In genomic region chr7:120550494-120551048, GRCh38 we compare ENCODE assay signal across 10 cellular contexts.
DNase-seq lines count a peak whose midpoint lies in the region; ATAC-seq and TF ChIP-seq lines count a peak whose summit lies in the region.
"Had no signal": no experiment of that assay in that cellular context is flagged by ENCODE, and none has a peak within 500 bp of the region (broad histone marks: within the 10 kb centered on the region; RNA-seq: fewer than 3 reads in every experiment).

No MANE protein-coding gene starts in this region.

- peak; percentile 57 for ATAC-seq in GM18907 (IDR thresholded peaks at IDR 0.05; ENCODE audit: unreplicated experiment)

- H3K9me3 Mint-ChIP-seq in endodermal cell, result no peaks in the 10 kb centered on the region

- no TSS peak for BruUV-seq in A673 (replicated peaks; lab: Mats Ljungman, UMichigan)

- 79 to 83% methylated on average over 1 of the region's 1 CpG for WGBS in endodermal cell (ENCODE audit: insufficient coverage in 1 of 2, insufficient read length in 1 of 2), 2 experiments

- POLR2A ChIA-PET in A673 (lab: Charles Lee; ENCODE audit: low non-redundant PET), result no interaction called here

- H3K4me1 ChIP-seq in A673 (ENCODE audit: insufficient read depth, low read length, poor library complexity, severe bottlenecking), result peaks cover 23% of the 10 kb centered on the region
- no peaks in the 10 kb centered on the region for H3K4me1 ChIP-seq in endodermal cell (ENCODE audit: control insufficient read depth, insufficient read depth, low read length)
- H3K4me1 ChIP-seq: parathyroid adenoma had no signal

- H3K4me3 ChIP-seq in A673 (ENCODE audit: low read depth, low read length, poor library complexity, severe bottlenecking), result no peak overlapping the region
- no peak overlapping the region for H3K4me3 ChIP-seq in endodermal cell (ENCODE audit: low read length)

- no peak overlapping the region for H3K9ac ChIP-seq in endodermal cell (ENCODE audit: extremely low read depth, low read length, poor library complexity, severe bottlenecking)
- H3K9ac ChIP-seq: parathyroid adenoma had no signal

- CTCF ChIA-PET in A673 (lab: Charles Lee), result no interaction called here

- H3K27me3 Mint-ChIP-seq in endodermal cell (ENCODE audit: insufficient read depth), result no peaks in the 10 kb centered on the region
- H3K27me3 Mint-ChIP-seq: B cell had no signal

- H3K9me3 ChIP-seq in A673 (ENCODE audit: low read depth, low read length, poor library complexity, severe bottlenecking), result no peaks in the 10 kb centered on the region
- H3K9me3 ChIP-seq in endodermal cell (ENCODE audit: control insufficient read depth, low read length), result no peaks in the 10 kb centered on the region

- H3K4me1 Mint-ChIP-seq in endodermal cell, result peaks cover 14% of the 10 kb centered on the region
- H3K4me1 Mint-ChIP-seq: B cell had no signal

- intact Hi-C loops in A673 (cut with micrococcal nuclease; ENCODE audit: unreplicated experiment), result loop anchor here (5.0 kb wide), 1 partner anchor 1628 kb away; no protein-coding TSS in a partner anchor

- peaks cover 10% of the 10 kb centered on the region for H3K27me3 ChIP-seq in A673 (replicated peaks; ENCODE audit: insufficient read depth, low read depth, low read length, poor library complexity)
- no peaks in the 10 kb centered on the region for H3K27me3 ChIP-seq in endodermal cell (ENCODE audit: control insufficient read depth, insufficient read depth, low read length, poor library complexity, severe bottlenecking)

- TF ChIP-seq CTCF in A673 (conservative IDR thresholded peaks at IDR 0.05; ENCODE audit: low read depth, low read length) (no peak), endodermal cell (conservative IDR thresholded peaks at IDR 0.05) (no peak)

- H3K36me3 ChIP-seq in A673 (ENCODE audit: insufficient read depth, low read length, poor library complexity, severe bottlenecking), result no peaks in the 10 kb centered on the region
- H3K36me3 ChIP-seq in endodermal cell (ENCODE audit: control insufficient read depth, insufficient read depth, low read length), result no peaks in the 10 kb centered on the region

- no peak overlapping the region for H3K4me3 Mint-ChIP-seq in endodermal cell
- H3K4me3 Mint-ChIP-seq: B cell had no signal

- no peak overlapping the region for H3K27ac Mint-ChIP-seq in endodermal cell
- H3K27ac Mint-ChIP-seq: B cell had no signal

- DNase-seq in A673 (ENCODE audit: low spot score) (peak; percentile 93), HT1080 (ENCODE audit: low read depth) (peak; percentile 56), astrocyte of the hippocampus (ENCODE audit: low read depth, low spot score) (peak; percentile 14), HuH-7 (ENCODE audit: low spot score) (no peak), endodermal cell (no peak), iPS-NIHi11 (ENCODE audit: low spot score) (no peak)
- no peak for DNase-seq in activated T-cell treated with anti-CD3 and anti-CD28 coated beads, Interleukin-2, amount 50 U/mL, for 48 hours

- no peaks in the 10 kb centered on the region for H3K36me3 Mint-ChIP-seq in endodermal cell (ENCODE audit: low read depth)

- H3K27ac ChIP-seq in A673 (ENCODE audit: low read depth, low read length, poor library complexity, severe bottlenecking), result no peak overlapping the region
- H3K27ac ChIP-seq in endodermal cell (ENCODE audit: low read depth, low read length), result no peak overlapping the region
- H3K27ac ChIP-seq: parathyroid adenoma had no signal

Comparison
In these comparisons a context has a peak if more than half of its experiments do, and no peak if none do; other contexts are left out.
1. DNase-seq: peak in A673 (single experiment), HT1080 (single experiment) and astrocyte of the hippocampus (single experiment); none in HuH-7 (single experiment), endodermal cell (single experiment), activated T-cell treated with anti-CD3 and anti-CD28 coated beads, Interleukin-2, amount 50 U/mL, for 48 hours (0 of 2) and iPS-NIHi11 (single experiment).